In the genomic region with DNA sequence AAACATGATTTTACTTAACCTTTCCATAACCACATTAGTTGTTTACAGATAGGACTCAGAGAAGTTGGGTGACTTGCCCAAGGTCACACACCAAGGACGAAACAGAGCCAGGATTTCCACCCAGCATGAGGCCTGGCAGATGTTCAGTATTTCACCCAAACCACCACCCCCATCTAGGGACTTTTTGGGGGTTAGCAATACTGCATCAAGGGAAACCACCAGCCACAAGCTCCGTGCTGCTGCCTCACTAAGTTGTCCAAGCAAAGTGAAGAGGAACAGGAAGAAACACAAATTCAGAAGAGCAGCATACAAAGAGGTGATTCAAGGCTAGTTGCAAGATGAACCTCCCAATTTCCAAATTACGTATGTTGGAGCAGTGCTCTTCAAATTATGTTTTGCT, we compare ENCODE assay signal across 11 cellular contexts.
A peak's percentile ranks its signal among the peaks of the same experiment; 100 is the strongest.
DNase-seq lines count a peak whose midpoint lies in the region; ATAC-seq and TF ChIP-seq lines count a peak whose summit lies in the region.
"Had no signal": no experiment of that assay in that cellular context is flagged by ENCODE, and none has a peak within 500 bp of the region (broad histone marks: within the 10 kb centered on the region; RNA-seq: fewer than 3 reads in every experiment).

No MANE protein-coding gene starts in this region.

- H3K9me2 ChIP-seq in hepatocyte (replicated peaks; ENCODE audit: insufficient read depth), result no peaks in the 10 kb centered on the region

- no peaks in the 10 kb centered on the region for H3K9me3 ChIP-seq in OCI-LY3 (ENCODE audit: insufficient read depth, low read length)
- no peaks in the 10 kb centered on the region for H3K9me3 ChIP-seq in hepatocyte (ENCODE audit: low read depth)
- H3K9me3 ChIP-seq: left ventricle myocardium inferior had no signal

- H3K27me3 ChIP-seq in OCI-LY3 (ENCODE audit: low read depth, low read length), result no peaks in the 10 kb centered on the region
- H3K27me3 ChIP-seq in hepatocyte, result no peaks in the 10 kb centered on the region
- H3K27me3 ChIP-seq: spleen had no signal

- 84% methylated on average over 3 of the region's 3 CpGs for WGBS in hepatocyte (ENCODE audit: low lambda C conversion rate, missing lambda C conversion rate)

- DNase-seq in GM19238 (ENCODE audit: insufficient read length, low spot score), result peak; percentile 4
- DNase-seq in AG20443 (ENCODE audit: low spot score), result no peak
- no peak for DNase-seq in hepatocyte (ENCODE audit: low spot score)
- DNase-seq in DMS114 treated with DMSO at 0.1 percent for 48 hours (lab: John Stamatoyannopoulos, UW; ENCODE audit: unreplicated experiment), result no peak
- no peak for DNase-seq in GF-D8 (lab: John Stamatoyannopoulos, UW)
- DNase-seq: left ventricle myocardium inferior, spleen, trophoblast cell had no signal

- H2AFZ ChIP-seq in OCI-LY3 (ENCODE audit: low read depth, low read length) (no peak overlapping the region), hepatocyte (no peak overlapping the region)

- peak overlapping the region; percentile 35 for H3K4me2 ChIP-seq in OCI-LY3 (ENCODE audit: low read length)
- no peak overlapping the region for H3K4me2 ChIP-seq in hepatocyte

- H3K9ac ChIP-seq in OCI-LY3 (ENCODE audit: low read length), result no peak overlapping the region

- H3K27ac ChIP-seq in OCI-LY3 (ENCODE audit: low read length) (peak overlapping the region; percentile 28; the same call in 1 of the 2 replicates), hepatocyte (no peak overlapping the region)
- H3K27ac ChIP-seq: left ventricle myocardium inferior, spleen had no signal

- H3K4me3 ChIP-seq in OCI-LY3 (ENCODE audit: low read length) (no peak overlapping the region), hepatocyte (no peak overlapping the region)
- H3K4me3 ChIP-seq: left ventricle myocardium inferior, spleen had no signal

- peaks cover 34% of the 10 kb centered on the region for H3K4me1 ChIP-seq in OCI-LY3 (ENCODE audit: low read length)
- H3K4me1 ChIP-seq in hepatocyte (ENCODE audit: insufficient read depth), result no peaks in the 10 kb centered on the region
- H3K4me1 ChIP-seq: left ventricle myocardium inferior, spleen had no signal

- no peaks in the 10 kb centered on the region for H3K79me2 ChIP-seq in OCI-LY3 (ENCODE audit: low read length)
- no peaks in the 10 kb centered on the region for H3K79me2 ChIP-seq in hepatocyte

- ATAC-seq in HG02938 (IDR thresholded peaks at IDR 0.05; ENCODE audit: unreplicated experiment), result peak; percentile 96

- H4K20me1 ChIP-seq in OCI-LY3 (ENCODE audit: insufficient read depth, low read length) (no peaks in the 10 kb centered on the region), hepatocyte (ENCODE audit: insufficient read depth, poor library complexity, severe bottlenecking) (no peaks in the 10 kb centered on the region)

- H3K36me3 ChIP-seq in OCI-LY3 (replicated peaks; ENCODE audit: low read depth, low read length) (no peaks in the 10 kb centered on the region), hepatocyte (replicated peaks; ENCODE audit: insufficient read depth, low read depth) (no peaks in the 10 kb centered on the region)
- H3K36me3 ChIP-seq: left ventricle myocardium inferior, spleen had no signal

- TF ChIP-seq CTCF in GM12873 (IDR thresholded peaks at IDR 0.05; ENCODE audit: insufficient read depth, low read depth, low read length, missing control alignments) (peak; percentile 18), OCI-LY3 (IDR thresholded peaks at IDR 0.05; ENCODE audit: low read depth, low read length) (peak; percentile 36), hepatocyte (IDR thresholded peaks at IDR 0.05; ENCODE audit: poor library complexity) (no peak)
